Comparison of ENCODE assay signal across 1 cellular context in the genomic region with DNA sequence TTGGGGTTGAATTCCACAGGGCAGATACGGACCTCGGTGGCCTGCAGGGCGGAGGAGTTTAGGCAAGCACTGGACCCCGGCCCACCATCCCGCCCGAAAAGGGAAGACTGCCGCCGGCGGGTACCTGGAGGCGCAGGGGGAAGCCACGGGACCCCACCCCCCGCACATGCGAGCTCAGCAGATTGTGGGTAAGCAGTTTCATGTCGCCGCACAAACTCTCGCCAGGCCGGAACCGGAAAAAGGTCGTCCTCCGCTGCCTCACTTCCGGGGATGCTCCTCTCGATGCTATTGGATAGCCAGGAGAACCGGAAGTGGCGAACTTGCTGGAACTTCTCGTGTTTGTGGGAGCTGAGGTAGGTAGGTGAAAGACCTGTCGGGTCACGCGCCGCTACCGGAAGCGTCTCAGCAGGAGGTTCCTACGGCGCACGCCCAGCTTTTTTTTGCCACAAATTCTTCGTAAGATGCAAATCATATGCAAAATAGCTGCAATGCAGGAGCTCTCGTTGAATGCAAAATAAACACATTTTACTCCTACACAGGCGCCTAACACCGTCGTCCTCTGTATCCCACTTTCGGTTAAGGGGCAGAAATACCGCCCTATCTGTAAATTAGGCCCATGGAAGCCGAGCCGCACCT.
TF ChIP-seq lines count a peak whose summit lies in the region.

TSS of gene TRMT112 (minus strand) at position 235 of the 636 bp plus-strand sequence. CDS start at position 202, 33 bp downstream.

TF ChIP-seq in HepG2, 621 proteins besides CTCF, POLR2A, EP300 and RAD21 (continued from another document and continues in another):
- peak; percentile 20; the same call in 1 of the 2 replicates for TF ChIP-seq PAXIP1 (CRISPR knock-in tag; conservative IDR thresholded peaks at IDR 0.05)
- TF ChIP-seq, protein P1, sequence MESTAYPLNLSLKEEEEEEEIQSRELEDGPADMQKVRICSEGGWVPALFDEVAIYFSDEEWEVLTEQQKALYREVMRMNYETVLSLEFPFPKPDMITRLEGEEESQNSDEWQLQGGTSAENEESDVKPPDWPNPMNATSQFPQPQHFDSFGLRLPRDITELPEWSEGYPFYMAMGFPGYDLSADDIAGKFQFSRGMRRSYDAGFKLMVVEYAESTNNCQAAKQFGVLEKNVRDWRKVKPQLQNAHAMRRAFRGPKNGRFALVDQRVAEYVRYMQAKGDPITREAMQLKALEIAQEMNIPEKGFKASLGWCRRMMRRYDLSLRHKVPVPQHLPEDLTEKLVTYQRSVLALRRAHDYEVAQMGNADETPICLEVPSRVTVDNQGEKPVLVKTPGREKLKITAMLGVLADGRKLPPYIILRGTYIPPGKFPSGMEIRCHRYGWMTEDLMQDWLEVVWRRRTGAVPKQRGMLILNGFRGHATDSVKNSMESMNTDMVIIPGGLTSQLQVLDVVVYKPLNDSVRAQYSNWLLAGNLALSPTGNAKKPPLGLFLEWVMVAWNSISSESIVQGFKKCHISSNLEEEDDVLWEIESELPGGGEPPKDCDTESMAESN (CRISPR knock-in tag; conservative IDR thresholded peaks at IDR 0.05): 0 out of 2 replicates have a peak, but pooled peaks have one; percentile 26
- peak; percentile 64; the same call in 1 of the 2 replicates for TF ChIP-seq BRCA1 (CRISPR knock-in tag; IDR thresholded peaks at IDR 0.05)
- TF ChIP-seq EEA1 (CRISPR knock-in tag; IDR thresholded peaks at IDR 0.05; ENCODE audit: borderline replicate concordance): 0 out of 2 replicates have a peak, but pooled peaks have one; percentile 36
- peak; percentile 75 for TF ChIP-seq ZNF143 (CRISPR knock-in tag; IDR thresholded peaks at IDR 0.05)
- TF ChIP-seq, protein P2, sequence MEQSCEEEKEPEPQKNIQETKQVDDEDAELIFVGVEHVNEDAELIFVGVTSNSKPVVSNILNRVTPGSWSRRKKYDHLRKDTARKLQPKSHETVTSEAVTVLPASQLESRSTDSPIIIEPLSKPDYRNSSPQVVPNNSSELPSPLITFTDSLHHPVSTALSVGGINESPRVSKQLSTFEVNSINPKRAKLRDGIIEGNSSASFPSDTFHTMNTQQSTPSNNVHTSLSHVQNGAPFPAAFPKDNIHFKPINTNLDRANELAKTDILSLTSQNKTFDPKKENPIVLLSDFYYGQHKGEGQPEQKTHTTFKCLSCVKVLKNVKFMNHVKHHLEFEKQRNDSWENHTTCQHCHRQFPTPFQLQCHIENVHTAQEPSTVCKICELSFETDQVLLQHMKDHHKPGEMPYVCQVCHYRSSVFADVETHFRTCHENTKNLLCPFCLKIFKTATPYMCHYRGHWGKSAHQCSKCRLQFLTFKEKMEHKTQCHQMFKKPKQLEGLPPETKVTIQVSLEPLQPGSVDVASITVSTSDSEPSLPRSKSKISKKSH (CRISPR knock-in tag; IDR thresholded peaks at IDR 0.05; ENCODE audit: borderline replicate concordance): no peak
- peak; percentile 64 for TF ChIP-seq PHF8 (CRISPR knock-in tag; IDR thresholded peaks at IDR 0.05)
- TF ChIP-seq TAF1 (CRISPR knock-in tag; IDR thresholded peaks at IDR 0.05): peak; percentile 63
- no peak for TF ChIP-seq TRIM24 (CRISPR knock-in tag; IDR thresholded peaks at IDR 0.05)
- TF ChIP-seq FOXJ3 (CRISPR knock-in tag; IDR thresholded peaks at IDR 0.05; ENCODE audit: borderline replicate concordance): no peak
- 0 out of 2 replicates have a peak, but pooled peaks have one; percentile 19 for TF ChIP-seq ZNF674 (CRISPR knock-in tag; IDR thresholded peaks at IDR 0.05; ENCODE audit: low read depth)
- peak; percentile 81; the same call in 1 of the 2 replicates for TF ChIP-seq MED13 (CRISPR knock-in tag; IDR thresholded peaks at IDR 0.05)
- TF ChIP-seq, protein P3, sequence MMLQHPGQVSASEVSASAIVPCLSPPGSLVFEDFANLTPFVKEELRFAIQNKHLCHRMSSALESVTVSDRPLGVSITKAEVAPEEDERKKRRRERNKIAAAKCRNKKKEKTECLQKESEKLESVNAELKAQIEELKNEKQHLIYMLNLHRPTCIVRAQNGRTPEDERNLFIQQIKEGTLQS (CRISPR knock-in tag; IDR thresholded peaks at IDR 0.05): 0 out of 2 replicates have a peak, but pooled peaks have one; percentile 21
- no peak for TF ChIP-seq ZBTB10 (CRISPR knock-in tag; IDR thresholded peaks at IDR 0.05; ENCODE audit: borderline replicate concordance)
- TF ChIP-seq KDM2A (CRISPR knock-in tag; IDR thresholded peaks at IDR 0.05; ENCODE audit: borderline replicate concordance, low read depth): peak; percentile 93
- TF ChIP-seq, protein P4, sequence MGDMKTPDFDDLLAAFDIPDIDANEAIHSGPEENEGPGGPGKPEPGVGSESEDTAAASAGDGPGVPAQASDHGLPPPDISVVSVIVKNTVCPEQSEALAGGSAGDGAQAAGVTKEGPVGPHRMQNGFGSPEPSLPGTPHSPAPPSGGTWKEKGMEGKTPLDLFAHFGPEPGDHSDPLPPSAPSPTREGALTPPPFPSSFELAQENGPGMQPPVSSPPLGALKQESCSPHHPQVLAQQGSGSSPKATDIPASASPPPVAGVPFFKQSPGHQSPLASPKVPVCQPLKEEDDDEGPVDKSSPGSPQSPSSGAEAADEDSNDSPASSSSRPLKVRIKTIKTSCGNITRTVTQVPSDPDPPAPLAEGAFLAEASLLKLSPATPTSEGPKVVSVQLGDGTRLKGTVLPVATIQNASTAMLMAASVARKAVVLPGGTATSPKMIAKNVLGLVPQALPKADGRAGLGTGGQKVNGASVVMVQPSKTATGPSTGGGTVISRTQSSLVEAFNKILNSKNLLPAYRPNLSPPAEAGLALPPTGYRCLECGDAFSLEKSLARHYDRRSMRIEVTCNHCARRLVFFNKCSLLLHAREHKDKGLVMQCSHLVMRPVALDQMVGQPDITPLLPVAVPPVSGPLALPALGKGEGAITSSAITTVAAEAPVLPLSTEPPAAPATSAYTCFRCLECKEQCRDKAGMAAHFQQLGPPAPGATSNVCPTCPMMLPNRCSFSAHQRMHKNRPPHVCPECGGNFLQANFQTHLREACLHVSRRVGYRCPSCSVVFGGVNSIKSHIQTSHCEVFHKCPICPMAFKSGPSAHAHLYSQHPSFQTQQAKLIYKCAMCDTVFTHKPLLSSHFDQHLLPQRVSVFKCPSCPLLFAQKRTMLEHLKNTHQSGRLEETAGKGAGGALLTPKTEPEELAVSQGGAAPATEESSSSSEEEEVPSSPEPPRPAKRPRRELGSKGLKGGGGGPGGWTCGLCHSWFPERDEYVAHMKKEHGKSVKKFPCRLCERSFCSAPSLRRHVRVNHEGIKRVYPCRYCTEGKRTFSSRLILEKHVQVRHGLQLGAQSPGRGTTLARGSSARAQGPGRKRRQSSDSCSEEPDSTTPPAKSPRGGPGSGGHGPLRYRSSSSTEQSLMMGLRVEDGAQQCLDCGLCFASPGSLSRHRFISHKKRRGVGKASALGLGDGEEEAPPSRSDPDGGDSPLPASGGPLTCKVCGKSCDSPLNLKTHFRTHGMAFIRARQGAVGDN (CRISPR knock-in tag; IDR thresholded peaks at IDR 0.05): peak; percentile 87
- TF ChIP-seq ZBTB7B (CRISPR knock-in tag; IDR thresholded peaks at IDR 0.05): peak; percentile 34; the same call in 1 of the 2 replicates
- no peak for TF ChIP-seq SCMH1 (CRISPR knock-in tag; IDR thresholded peaks at IDR 0.05; ENCODE audit: borderline replicate concordance)
- TF ChIP-seq, protein P5, sequence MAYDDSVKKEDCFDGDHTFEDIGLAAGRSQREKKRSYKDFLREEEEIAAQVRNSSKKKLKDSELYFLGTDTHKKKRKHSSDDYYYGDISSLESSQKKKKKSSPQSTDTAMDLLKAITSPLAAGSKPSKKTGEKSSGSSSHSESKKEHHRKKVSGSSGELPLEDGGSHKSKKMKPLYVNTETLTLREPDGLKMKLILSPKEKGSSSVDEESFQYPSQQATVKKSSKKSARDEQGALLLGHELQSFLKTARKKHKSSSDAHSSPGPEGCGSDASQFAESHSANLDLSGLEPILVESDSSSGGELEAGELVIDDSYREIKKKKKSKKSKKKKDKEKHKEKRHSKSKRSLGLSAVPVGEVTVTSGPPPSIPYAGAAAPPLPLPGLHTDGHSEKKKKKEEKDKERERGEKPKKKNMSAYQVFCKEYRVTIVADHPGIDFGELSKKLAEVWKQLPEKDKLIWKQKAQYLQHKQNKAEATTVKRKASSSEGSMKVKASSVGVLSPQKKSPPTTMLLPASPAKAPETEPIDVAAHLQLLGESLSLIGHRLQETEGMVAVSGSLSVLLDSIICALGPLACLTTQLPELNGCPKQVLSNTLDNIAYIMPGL (CRISPR knock-in tag; IDR thresholded peaks at IDR 0.05; ENCODE audit: borderline replicate concordance in 1 of 2, low read depth in 1 of 2): peak in 1 of 2 experiments; percentile 21; a peak in 2 of 4 replicates
- TF ChIP-seq, protein P6, sequence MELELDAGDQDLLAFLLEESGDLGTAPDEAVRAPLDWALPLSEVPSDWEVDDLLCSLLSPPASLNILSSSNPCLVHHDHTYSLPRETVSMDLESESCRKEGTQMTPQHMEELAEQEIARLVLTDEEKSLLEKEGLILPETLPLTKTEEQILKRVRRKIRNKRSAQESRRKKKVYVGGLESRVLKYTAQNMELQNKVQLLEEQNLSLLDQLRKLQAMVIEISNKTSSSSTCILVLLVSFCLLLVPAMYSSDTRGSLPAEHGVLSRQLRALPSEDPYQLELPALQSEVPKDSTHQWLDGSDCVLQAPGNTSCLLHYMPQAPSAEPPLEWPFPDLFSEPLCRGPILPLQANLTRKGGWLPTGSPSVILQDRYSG (CRISPR knock-in tag; IDR thresholded peaks at IDR 0.05): no peak
- TF ChIP-seq ZNF709 (CRISPR knock-in tag; IDR thresholded peaks at IDR 0.05): peak; percentile 58; the same call in 1 of the 2 replicates
- TF ChIP-seq ZZZ3 (CRISPR knock-in tag; IDR thresholded peaks at IDR 0.05; ENCODE audit: borderline replicate concordance): peak; percentile 43; the same call in 1 of the 2 replicates
- TF ChIP-seq ELK4 (CRISPR knock-in tag; IDR thresholded peaks at IDR 0.05; ENCODE audit: borderline replicate concordance): peak; percentile 32; the same call in 1 of the 2 replicates
- peak; percentile 83 for TF ChIP-seq SP2 (CRISPR knock-in tag; IDR thresholded peaks at IDR 0.05)
- peak in 1 of 2 experiments; percentile 45; a peak in 1 of 4 replicates for TF ChIP-seq KLF16 (CRISPR knock-in tag; IDR thresholded peaks at IDR 0.05)
- peak; percentile 81; the same call in 1 of the 2 replicates for TF ChIP-seq ZNF225 (CRISPR knock-in tag; IDR thresholded peaks at IDR 0.05)
